Comparison of ENCODE assay signal across 1 cellular context in genomic region chr20:41141153-41141815, GRCh38.
TF ChIP-seq lines count a peak whose summit lies in the region.

No MANE protein-coding gene starts in this region.

TF ChIP-seq in HEK293, 187 proteins besides CTCF, POLR2A, EP300 and RAD21 (continued from another document):
- TF ChIP-seq, protein P1, sequence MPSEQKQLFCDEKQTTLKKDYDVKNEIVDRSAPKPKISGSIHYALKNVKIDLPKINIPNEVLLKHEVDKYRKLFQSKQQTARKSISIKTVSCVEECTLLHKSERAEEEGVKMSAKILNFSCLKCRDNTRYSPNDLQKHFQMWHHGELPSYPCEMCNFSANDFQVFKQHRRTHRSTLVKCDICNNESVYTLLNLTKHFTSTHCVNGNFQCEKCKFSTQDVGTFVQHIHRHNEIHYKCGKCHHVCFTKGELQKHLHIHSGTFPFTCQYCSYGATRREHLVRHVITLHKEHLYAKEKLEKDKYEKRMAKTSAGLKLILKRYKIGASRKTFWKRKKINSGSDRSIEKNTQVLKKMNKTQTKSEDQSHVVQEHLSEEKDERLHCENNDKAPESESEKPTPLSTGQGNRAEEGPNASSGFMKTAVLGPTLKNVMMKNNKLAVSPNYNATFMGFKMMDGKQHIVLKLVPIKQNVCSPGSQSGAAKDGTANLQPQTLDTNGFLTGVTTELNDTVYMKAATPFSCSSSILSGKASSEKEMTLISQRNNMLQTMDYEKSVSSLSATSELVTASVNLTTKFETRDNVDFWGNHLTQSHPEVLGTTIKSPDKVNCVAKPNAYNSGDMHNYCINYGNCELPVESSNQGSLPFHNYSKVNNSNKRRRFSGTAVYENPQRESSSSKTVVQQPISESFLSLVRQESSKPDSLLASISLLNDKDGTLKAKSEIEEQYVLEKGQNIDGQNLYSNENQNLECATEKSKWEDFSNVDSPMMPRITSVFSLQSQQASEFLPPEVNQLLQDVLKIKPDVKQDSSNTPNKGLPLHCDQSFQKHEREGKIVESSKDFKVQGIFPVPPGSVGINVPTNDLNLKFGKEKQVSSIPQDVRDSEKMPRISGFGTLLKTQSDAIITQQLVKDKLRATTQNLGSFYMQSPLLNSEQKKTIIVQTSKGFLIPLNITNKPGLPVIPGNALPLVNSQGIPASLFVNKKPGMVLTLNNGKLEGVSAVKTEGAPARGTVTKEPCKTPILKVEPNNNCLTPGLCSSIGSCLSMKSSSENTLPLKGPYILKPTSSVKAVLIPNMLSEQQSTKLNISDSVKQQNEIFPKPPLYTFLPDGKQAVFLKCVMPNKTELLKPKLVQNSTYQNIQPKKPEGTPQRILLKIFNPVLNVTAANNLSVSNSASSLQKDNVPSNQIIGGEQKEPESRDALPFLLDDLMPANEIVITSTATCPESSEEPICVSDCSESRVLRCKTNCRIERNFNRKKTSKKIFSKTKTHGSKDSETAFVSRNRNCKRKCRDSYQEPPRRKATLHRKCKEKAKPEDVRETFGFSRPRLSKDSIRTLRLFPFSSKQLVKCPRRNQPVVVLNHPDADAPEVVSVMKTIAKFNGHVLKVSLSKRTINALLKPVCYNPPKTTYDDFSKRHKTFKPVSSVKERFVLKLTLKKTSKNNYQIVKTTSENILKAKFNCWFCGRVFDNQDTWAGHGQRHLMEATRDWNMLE (tag by site-specific recombination; conservative IDR thresholded peaks at IDR 0.05; ENCODE audit: low read depth) = no peak
